ENCODE assay signal across 8 cellular contexts in genomic region chr15:96340348-96340610, GRCh38. TPM values are rescaled to one million over a fixed set of nuclear protein-coding genes. Genes with fewer than 3 reads are reported as not detected.
A peak's percentile ranks its signal among the peaks of the same experiment; 100 is the strongest.
DNase-seq lines count a peak whose midpoint lies in the region; ATAC-seq and TF ChIP-seq lines count a peak whose summit lies in the region.

No MANE protein-coding gene starts in this region.

- TF ChIP-seq POLR2A in uterus (IDR thresholded peaks at IDR 0.05), result no peak

- H3K27ac ChIP-seq in cardiac muscle cell (no peak overlapping the region), muscle layer of colon (ENCODE audit: low read depth, low read length) (peak overlapping the region; percentile 90), uterus (peak overlapping the region; percentile 94 to 100)

- intact Hi-C loops in Right ventricle myocardium superior (cut with DNase I), result loop anchor here (5.0 kb wide), 1 partner anchor 1083 kb away; no protein-coding TSS in a partner anchor
- intact Hi-C loops in uterus (cut with DNase I; ENCODE audit: low total_unique reads), result no loop called here

- H3K9me3 ChIP-seq in cardiac muscle cell (ENCODE audit: low read depth), result no peaks in the 10 kb centered on the region
- no peaks in the 10 kb centered on the region for H3K9me3 ChIP-seq in muscle layer of colon (ENCODE audit: low read length)
- H3K9me3 ChIP-seq in uterus, result no peaks in the 10 kb centered on the region

- DNase-seq in cardiac muscle cell (ENCODE audit: low read depth in 1 of 2, low spot score in 1 of 2) (no peak), Right ventricle myocardium superior (no peak), ecto neural progenitor cell (ENCODE audit: low spot score) (peak; percentile 50), uterus (no peak), NCI-H1092 treated with DMSO at 0.1 percent for 48 hours (lab: John Stamatoyannopoulos, UW) (no peak)
- DNase-seq in central memory CD4-positive, alpha-beta T cell, result no peak
- DNase-seq in stimulated activated CD4-positive, alpha-beta T cell treated with anti-CD3 and anti-CD28 coated beads, Interleukin-4, amount 100 ng/mL, for 4 hours, result no peak

- TF ChIP-seq CTCF in cardiac muscle cell (IDR thresholded peaks at IDR 0.05; ENCODE audit: low read depth, low read length), result no peak
- TF ChIP-seq CTCF in uterus (IDR thresholded peaks at IDR 0.05), result no peak

- peaks cover 94% of the 10 kb centered on the region for H3K27me3 ChIP-seq in cardiac muscle cell
- H3K27me3 ChIP-seq in muscle layer of colon (ENCODE audit: control insufficient read depth in 1 of 2, insufficient read depth in 2 of 2, low read length in 2 of 2), result no peaks in the 10 kb centered on the region
- no peaks in the 10 kb centered on the region for H3K27me3 ChIP-seq in uterus

- H3K4me3 ChIP-seq in cardiac muscle cell, result peak overlapping the region; percentile 71
- H3K4me3 ChIP-seq in muscle layer of colon (ENCODE audit: low read depth in 1 of 2, low read length in 2 of 2), result peak overlapping the region; percentile 49 to 89
- H3K4me3 ChIP-seq in uterus, result peak overlapping the region; percentile 84 to 90

- H3K36me3 ChIP-seq in cardiac muscle cell, result no peaks in the 10 kb centered on the region
- peaks cover 22% of the 10 kb centered on the region for H3K36me3 ChIP-seq in muscle layer of colon (ENCODE audit: insufficient read depth, low read length)
- no peaks in the 10 kb centered on the region for H3K36me3 ChIP-seq in uterus

- peak overlapping the region; percentile 92 for H3K9ac ChIP-seq in muscle layer of colon (ENCODE audit: low read length)

- H3K4me1 ChIP-seq in cardiac muscle cell (ENCODE audit: low read depth), result no peaks in the 10 kb centered on the region
- H3K4me1 ChIP-seq in muscle layer of colon (ENCODE audit: insufficient read depth, low read length), result peaks cover 33% of the 10 kb centered on the region
- no peaks in the 10 kb centered on the region for H3K4me1 ChIP-seq in uterus

- no peak for ATAC-seq in Right ventricle myocardium superior (ENCODE audit: poor library complexity)

RNA-seq across cellular contexts. Expression of gene NR2F2, which starts 9.8 kb away (rescaled TPM):
- total RNA-seq in cardiac muscle cell, result 0.63 and 0.99 TPM in 2 replicates
- polyA plus RNA-seq in cardiac muscle cell, result 1.2 and 1.5 TPM in 2 replicates
- 11.0 TPM for total RNA-seq in Right ventricle myocardium superior
- total RNA-seq in uterus, result 100 to 1,000 TPM in 1 of 4 donors, 10 to 100 TPM in 3; 23.6 to 255 (median 51.9) TPM
